28 cellular contexts compared by ENCODE assay signal in the genomic region with DNA sequence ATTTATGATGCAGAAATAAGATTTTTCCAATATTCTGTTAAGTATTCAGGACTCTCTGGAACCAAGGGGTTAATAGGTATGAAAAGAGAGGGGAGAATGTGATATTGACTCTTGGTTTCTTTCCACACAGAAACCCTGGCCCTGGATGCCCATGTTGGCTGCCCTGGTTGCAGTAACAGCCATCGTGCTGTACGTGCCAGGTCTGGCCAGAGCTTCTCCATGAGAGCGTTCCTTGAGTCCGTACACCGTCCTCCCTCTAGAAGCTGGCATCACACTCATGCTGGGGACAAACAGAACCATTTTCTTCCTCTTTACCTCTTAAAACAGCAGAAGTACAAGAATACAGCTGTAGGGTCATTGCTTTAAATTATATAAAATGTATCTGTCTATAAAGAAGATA.
DNase-seq lines count a peak whose midpoint lies in the region; ATAC-seq and TF ChIP-seq lines count a peak whose summit lies in the region.
"Had no signal": no experiment of that assay in that cellular context is flagged by ENCODE, and none has a peak within 500 bp of the region (broad histone marks: within the 10 kb centered on the region; RNA-seq: fewer than 3 reads in every experiment).

No MANE protein-coding gene starts in this region.

- H3F3A ChIP-seq in GM23248 (ENCODE audit: insufficient read depth): peaks cover 16% of the 10 kb centered on the region

- DNase-seq in GM23248 (no peak), ascending aorta (ENCODE audit: low spot score in 2 of 2) (peak in 1 of 2 donors; percentile 59), left lobe of liver (ENCODE audit: low spot score) (peak; percentile 60), tibial artery (no peak), HK-2 (ENCODE audit: unreplicated experiment) (no peak), adrenal gland (no peak)
- DNase-seq: C1 segment of cervical spinal cord; CD4-positive, alpha-beta memory T cell; COR-L47; DMS53; GOT3; HFFc6; Karpas-422; NCI-H1092; NCI-H1417 treated with DMSO at 0.1 percent for 48 hours; NCI-H1694 treated with DMSO at 0.1 percent for 48 hours; NCI-H2081; NCI-H226; NCI-H510A; NCI-H69; SIG-M5 had no signal

- H3K79me2 ChIP-seq in GM23248 (ENCODE audit: insufficient read depth): no peaks in the 10 kb centered on the region

- H3K9me3 ChIP-seq in GM23248 (ENCODE audit: low read depth) (no peaks in the 10 kb centered on the region), ascending aorta (no peaks in the 10 kb centered on the region), tibial artery (no peaks in the 10 kb centered on the region), adrenal gland (replicated peaks in 1 of 3) (no peaks in the 10 kb centered on the region)
- H3K9me3 ChIP-seq: HAP-1 had no signal

- no peak for TF ChIP-seq POLR2A in adrenal gland (IDR thresholded peaks at IDR 0.05)

- no peak overlapping the region for H3K9ac ChIP-seq in GM23248

- peaks cover 82% of the 10 kb centered on the region for H3K36me3 Mint-ChIP-seq in activated T-helper 17 cell treated with anti-CD3 and anti-CD28 coated beads, Interleukin-2, amount 50 U/mL, for 72 hours (ENCODE audit: low read depth)

- no peak overlapping the region for H3K4me3 Mint-ChIP-seq in activated T-helper 17 cell treated with anti-CD3 and anti-CD28 coated beads, Interleukin-2, amount 50 U/mL, for 72 hours
- H3K4me3 Mint-ChIP-seq: CD4-positive, alpha-beta memory T cell; HFFc6 had no signal

- no peaks in the 10 kb centered on the region for H4K20me1 ChIP-seq in GM23248 (ENCODE audit: insufficient read depth)

- H3K4me2 ChIP-seq in GM23248 (ENCODE audit: unreplicated experiment): peak overlapping the region; percentile 75

- no peaks in the 10 kb centered on the region; the same call in 1 of the 2 replicates for H3K9me2 ChIP-seq in GM23248 (ENCODE audit: insufficient read depth)

- no peaks in the 10 kb centered on the region for H3K9me3 Mint-ChIP-seq in activated T-helper 17 cell treated with anti-CD3 and anti-CD28 coated beads, Interleukin-2, amount 50 U/mL, for 72 hours
- H3K9me3 Mint-ChIP-seq: CD4-positive, alpha-beta memory T cell; HFFc6 had no signal

- no peaks in the 10 kb centered on the region for H3K27me3 Mint-ChIP-seq in activated T-helper 17 cell treated with anti-CD3 and anti-CD28 coated beads, Interleukin-2, amount 50 U/mL, for 72 hours
- H3K27me3 Mint-ChIP-seq: CD4-positive, alpha-beta memory T cell had no signal

- no peak overlapping the region for H2AFZ ChIP-seq in GM23248

- H3K27ac Mint-ChIP-seq in activated T-helper 17 cell treated with anti-CD3 and anti-CD28 coated beads, Interleukin-2, amount 50 U/mL, for 72 hours: no peak overlapping the region
- H3K27ac Mint-ChIP-seq: HFFc6 had no signal

- peaks cover 21% of the 10 kb centered on the region for H3K4me1 ChIP-seq in GM23248 (ENCODE audit: insufficient read depth)
- peaks cover 0 to 22% of the 10 kb centered on the region in 2 donors for H3K4me1 ChIP-seq in ascending aorta
- peaks cover 0 to 72% (median 17%) of the 10 kb centered on the region in 4 donors for H3K4me1 ChIP-seq in tibial artery
- H3K4me1 ChIP-seq in adrenal gland (replicated peaks in 1 of 2): no peaks in the 10 kb centered on the region
- H3K4me1 ChIP-seq: HAP-1 had no signal

- H3K27me3 ChIP-seq in GM23248 (replicated peaks; ENCODE audit: insufficient read depth): no peaks in the 10 kb centered on the region
- no peaks in the 10 kb centered on the region for H3K27me3 ChIP-seq in ascending aorta
- no peaks in the 10 kb centered on the region for H3K27me3 ChIP-seq in tibial artery
- no peaks in the 10 kb centered on the region for H3K27me3 ChIP-seq in adrenal gland

- intact Hi-C loops in ascending aorta (cut with DNase I) (no loop called here), tibial artery (cut with DNase I; ENCODE audit: low total_unique reads) (no loop called here), adrenal gland (cut with DNase I) (no loop called here)

- no peak for TF ChIP-seq CTCF in ascending aorta (IDR thresholded peaks at IDR 0.05)
- TF ChIP-seq CTCF in tibial artery (IDR thresholded peaks at IDR 0.05): no peak
- no peak for TF ChIP-seq CTCF in adrenal gland (IDR thresholded peaks at IDR 0.05)

- in situ Hi-C loops in GM23248 (cut with MboI): no loop called here

- no peaks in the 10 kb centered on the region for H3K4me1 Mint-ChIP-seq in activated T-helper 17 cell treated with anti-CD3 and anti-CD28 coated beads, Interleukin-2, amount 50 U/mL, for 72 hours
- H3K4me1 Mint-ChIP-seq: CD4-positive, alpha-beta memory T cell had no signal

- 70 to 71% methylated on average over 5 of the region's 5 CpGs for WGBS in GM23248 (ENCODE audit: low coverage in 1 of 2, low lambda C conversion rate in 2 of 2, missing lambda C conversion rate in 2 of 2), 2 experiments
- 95 to 98% (median 97%) methylated on average over 5 of the region's 5 CpGs for WGBS in adrenal gland, 4 donors

- H3K36me3 ChIP-seq in GM23248 (ENCODE audit: low read depth) (no peaks in the 10 kb centered on the region), ascending aorta (peaks cover 38 to 79% of the 10 kb centered on the region in 2 donors), tibial artery (peaks cover 41 to 48% (median 46%) of the 10 kb centered on the region in 3 donors), adrenal gland (replicated peaks in 1 of 2) (peaks cover 0 to 8% of the 10 kb centered on the region in 2 donors)

- peak; percentile 91 for ATAC-seq in left lobe of liver
- no peak for ATAC-seq in activated T-helper 17 cell treated with anti-CD3 and anti-CD28 coated beads, Interleukin-2, amount 50 U/mL, for 72 hours (replicated peaks)
- ATAC-seq: GM12878, Panc1 had no signal

- H3K4me3 ChIP-seq in GM23248 (no peak overlapping the region), ascending aorta (no peak overlapping the region), tibial artery (no peak overlapping the region), adrenal gland (no peak overlapping the region)
- H3K4me3 ChIP-seq: GM12878, HAP-1, SK-N-MC had no signal

- peak overlapping the region; percentile 68 for H3K27ac ChIP-seq in GM23248
- H3K27ac ChIP-seq in ascending aorta: peak overlapping the region; percentile 39 to 49
- peak overlapping the region; percentile 56 to 75 for H3K27ac ChIP-seq in tibial artery
- no peak overlapping the region for H3K27ac ChIP-seq in adrenal gland
- H3K27ac ChIP-seq: HL-60, RWPE1, SK-N-MC had no signal

Comparison
In these comparisons a context has a peak if more than half of its experiments do, and no peak if none do; other contexts are left out.
1. H3K27ac ChIP-seq: peak in GM23248 (single experiment), ascending aorta (2 of 2) and tibial artery (2 of 2); none in adrenal gland (0 of 5).